3 cellular contexts compared by ENCODE assay signal in the genomic region with DNA sequence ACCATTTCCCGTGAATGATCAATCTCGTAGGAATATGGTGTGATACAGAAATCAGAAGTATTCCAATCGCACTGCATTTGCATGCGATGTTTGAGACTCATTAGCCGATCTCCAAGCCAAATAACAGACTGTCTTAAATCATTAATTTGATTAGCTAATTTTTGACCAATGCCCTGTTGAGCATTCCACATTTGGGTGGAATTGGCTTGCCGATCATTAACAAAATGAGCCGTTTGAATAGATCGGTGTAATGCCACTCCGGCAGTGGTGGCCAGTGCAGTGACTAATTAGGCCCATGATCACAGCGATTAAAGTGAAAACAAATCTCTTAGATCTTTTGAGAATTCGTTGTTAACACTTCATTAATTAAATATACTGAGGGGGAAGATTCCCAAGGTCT. TPM values are rescaled to one million over a fixed set of nuclear protein-coding genes. Genes with fewer than 3 reads are reported as not detected.
"Had no signal": no experiment of that assay in that cellular context is flagged by ENCODE, and none has a peak within 500 bp of the region (broad histone marks: within the 10 kb centered on the region; RNA-seq: fewer than 3 reads in every experiment).

No MANE protein-coding gene starts in this region.

RNA-seq across cellular contexts. Expression of a gene that starts 27.8 kb away (rescaled TPM):
- total RNA-seq: HT-29, HT1080, IMR-90 had no signal
